8 cellular contexts compared by ENCODE assay signal in genomic region chr10:132536241-132536963, GRCh38. TPM values are rescaled to one million over a fixed set of nuclear protein-coding genes. Genes with fewer than 3 reads are reported as not detected.
DNase-seq lines count a peak whose midpoint lies in the region; ATAC-seq and TF ChIP-seq lines count a peak whose summit lies in the region.

No MANE protein-coding gene starts in this region.

- no peaks in the 10 kb centered on the region for H3K9me2 ChIP-seq in MM.1S (replicated peaks; ENCODE audit: insufficient read depth, low read length)

- H4K20me1 ChIP-seq in MM.1S (ENCODE audit: insufficient read depth, low read length), result no peaks in the 10 kb centered on the region

- no peak for ATAC-seq in stimulated activated naive CD8-positive, alpha-beta T cell treated with anti-CD3 and anti-CD28 coated beads, Interleukin-15, Interleukin-2, amounts not matched to agents 100 U/mL and 50 U/mL, for 24 hours

- H3K36me3 Mint-ChIP-seq in stimulated activated naive CD8-positive, alpha-beta T cell treated with anti-CD3 and anti-CD28 coated beads, Interleukin-15, Interleukin-2, amounts not matched to agents 100 ng/mL and 50 ng/mL, for 24 hours (ENCODE audit: low read depth), result peaks cover 3% of the 10 kb centered on the region

- H3F3A ChIP-seq in MM.1S (ENCODE audit: insufficient read depth, low read length), result no peaks in the 10 kb centered on the region

- intact Hi-C loops in transverse colon (cut with DNase I; ENCODE audit: low total_unique reads), result loop anchor here (5.0 kb wide), 2 partner anchors 69 to 96 kb away; no protein-coding TSS in a partner anchor

- H3K4me3 Mint-ChIP-seq in stimulated activated naive CD8-positive, alpha-beta T cell treated with anti-CD3 and anti-CD28 coated beads, Interleukin-15, Interleukin-2, amounts not matched to agents 100 ng/mL and 50 ng/mL, for 24 hours, result peak overlapping the region; percentile 81

- H3K27me3 Mint-ChIP-seq in stimulated activated naive CD8-positive, alpha-beta T cell treated with anti-CD3 and anti-CD28 coated beads, Interleukin-15, Interleukin-2, amounts not matched to agents 100 ng/mL and 50 ng/mL, for 24 hours, result peaks cover 4% of the 10 kb centered on the region

- peaks cover 42% of the 10 kb centered on the region for H3K4me1 Mint-ChIP-seq in stimulated activated naive CD8-positive, alpha-beta T cell treated with anti-CD3 and anti-CD28 coated beads, Interleukin-15, Interleukin-2, amounts not matched to agents 100 ng/mL and 50 ng/mL, for 24 hours (ENCODE audit: low read depth)

- TF ChIP-seq CTCF in MM.1S (IDR thresholded peaks at IDR 0.05; ENCODE audit: low read length) (no peak), transverse colon (IDR thresholded peaks at IDR 0.05) (no peak)

- H3K4me3 ChIP-seq in MM.1S (ENCODE audit: low read length) (peak overlapping the region; percentile 55), transverse colon (peak overlapping the region; percentile 53 to 69 (median 64))

- H3K27ac ChIP-seq in MM.1S (ENCODE audit: low read length), result no peak overlapping the region
- H3K27ac ChIP-seq in transverse colon, result peak overlapping the region; percentile 87 to 95 (median 92)

- H3K27ac Mint-ChIP-seq in stimulated activated naive CD8-positive, alpha-beta T cell treated with anti-CD3 and anti-CD28 coated beads, Interleukin-15, Interleukin-2, amounts not matched to agents 100 ng/mL and 50 ng/mL, for 24 hours, result no peak overlapping the region

- DNase-seq in stimulated activated naive CD8-positive, alpha-beta T cell treated with anti-CD3 and anti-CD28 coated beads, Interleukin-15, Interleukin-2, amounts not matched to agents 100 U/mL and 50 U/mL, for 24 hours, result no peak
- DNase-seq in MM.1S (no peak), cerebellum (ENCODE audit: low spot score) (peak; percentile 62), medulla oblongata (ENCODE audit: extremely low spot score) (peak; percentile 42), transverse colon (peak; percentile 55), NCI-H1930 (lab: John Stamatoyannopoulos, UW) (no peak), NCI-H2107 treated with DMSO at 0.1 percent for 48 hours (lab: John Stamatoyannopoulos, UW; ENCODE audit: unreplicated experiment) (no peak)

- in situ Hi-C loops in transverse colon (cut with MboI; ENCODE audit: low pct_ligation_motif_present in 1 of 4, low pct_unique_long_range_greater_than_20kb in 1 of 4, low sequenced_read_pairs in 3 of 4), result loop anchor here in 3 of 4 donors (10.0 to 25.0 kb wide), 4 partner anchors 82 to 149 kb away; partner anchors contain the start of gene PWWP2B (in 2 of the 3)

- H3K36me3 ChIP-seq in MM.1S (replicated peaks; ENCODE audit: insufficient read depth, low read length), result no peaks in the 10 kb centered on the region
- H3K36me3 ChIP-seq in transverse colon, result no peaks in the 10 kb centered on the region

- TF ChIP-seq EP300 in transverse colon (IDR thresholded peaks at IDR 0.05; ENCODE audit: low read depth), result no peak

- no peaks in the 10 kb centered on the region for H3K9me3 ChIP-seq in MM.1S (replicated peaks; ENCODE audit: insufficient read depth, low read length)
- H3K9me3 ChIP-seq in transverse colon, result no peaks in the 10 kb centered on the region

- H3K27me3 ChIP-seq in MM.1S (replicated peaks; ENCODE audit: insufficient read depth, low read length) (no peaks in the 10 kb centered on the region; the same call in 1 of the 2 replicates), transverse colon (no peaks in the 10 kb centered on the region)

- TF ChIP-seq POLR2A in transverse colon (IDR thresholded peaks at IDR 0.05), result no peak

- peaks cover 14% of the 10 kb centered on the region; the same call in 1 of the 2 replicates for H3K79me2 ChIP-seq in MM.1S (ENCODE audit: low read length)

- H3K4me1 ChIP-seq in MM.1S (ENCODE audit: low read length), result no peaks in the 10 kb centered on the region
- peaks cover 8 to 47% (median 43%) of the 10 kb centered on the region in 4 donors for H3K4me1 ChIP-seq in transverse colon

- peak overlapping the region; percentile 35; the same call in 1 of the 2 replicates for H3K9ac ChIP-seq in MM.1S (ENCODE audit: low read length)

- 0 to 37% methylated on average over 1 to 19 of the region's 30 CpGs for WGBS in transverse colon (ENCODE audit: low coverage in 1 of 2), 2 donors

- peaks cover 5% of the 10 kb centered on the region for H3K9me3 Mint-ChIP-seq in stimulated activated naive CD8-positive, alpha-beta T cell treated with anti-CD3 and anti-CD28 coated beads, Interleukin-15, Interleukin-2, amounts not matched to agents 100 ng/mL and 50 ng/mL, for 24 hours

- peak overlapping the region; percentile 65 for H2AFZ ChIP-seq in MM.1S (ENCODE audit: low read length)

- peak overlapping the region; percentile 66 for H3K4me2 ChIP-seq in MM.1S (ENCODE audit: low read depth, low read length)

RNA-seq across cellular contexts. Expression of gene INPP5A, which starts 1.2 kb away (rescaled TPM):
- 18.7 TPM for total RNA-seq in cerebellum
- total RNA-seq in transverse colon, result 10 to 100 TPM; 34.8 to 80.8 (median 52.8) TPM

Comparison
In these comparisons a context has a peak if more than half of its experiments do, and no peak if none do; other contexts are left out.
1. DNase-seq: peak in cerebellum (single experiment), medulla oblongata (single experiment) and transverse colon (single experiment); none in stimulated activated naive CD8-positive, alpha-beta T cell treated with anti-CD3 and anti-CD28 coated beads, Interleukin-15, Interleukin-2, amounts not matched to agents 100 U/mL and 50 U/mL, for 24 hours (single experiment), MM.1S (single experiment), NCI-H1930 (0 of 2) and NCI-H2107 treated with DMSO at 0.1 percent for 48 hours (single experiment).